ENCODE assay signal across 5 cellular contexts in the genomic region with DNA sequence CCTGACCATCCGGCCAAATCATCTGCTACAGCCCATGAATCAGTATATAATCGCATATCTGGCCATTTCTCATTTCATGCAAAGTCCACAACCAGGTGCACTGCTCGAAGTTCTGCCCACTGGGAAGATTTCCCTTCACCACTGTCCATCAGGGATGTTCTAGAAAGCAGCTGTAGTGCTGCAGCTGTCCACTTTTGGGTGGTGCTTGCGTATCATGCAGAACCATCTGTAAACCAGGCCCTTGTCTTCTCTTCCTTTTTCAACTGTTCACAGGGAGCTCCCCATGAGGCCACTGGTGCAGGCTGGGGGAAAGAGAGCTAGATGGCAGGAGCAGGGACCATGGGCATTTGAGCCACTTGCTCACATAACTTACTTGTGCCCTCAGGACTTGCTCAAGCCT.
"Had no signal": no experiment of that assay in that cellular context is flagged by ENCODE, and none has a peak within 500 bp of the region (broad histone marks: within the 10 kb centered on the region; RNA-seq: fewer than 3 reads in every experiment).

No MANE protein-coding gene starts in this region.

- DNase-seq: IMR-90, KBM-7 had no signal

- H3K27ac ChIP-seq: HL-60 had no signal

- FAIRE-seq: HepG2, HTR-8/SVneo had no signal

- ATAC-seq: HepG2 had no signal
